8 cellular contexts compared by ENCODE assay signal in the genomic region with DNA sequence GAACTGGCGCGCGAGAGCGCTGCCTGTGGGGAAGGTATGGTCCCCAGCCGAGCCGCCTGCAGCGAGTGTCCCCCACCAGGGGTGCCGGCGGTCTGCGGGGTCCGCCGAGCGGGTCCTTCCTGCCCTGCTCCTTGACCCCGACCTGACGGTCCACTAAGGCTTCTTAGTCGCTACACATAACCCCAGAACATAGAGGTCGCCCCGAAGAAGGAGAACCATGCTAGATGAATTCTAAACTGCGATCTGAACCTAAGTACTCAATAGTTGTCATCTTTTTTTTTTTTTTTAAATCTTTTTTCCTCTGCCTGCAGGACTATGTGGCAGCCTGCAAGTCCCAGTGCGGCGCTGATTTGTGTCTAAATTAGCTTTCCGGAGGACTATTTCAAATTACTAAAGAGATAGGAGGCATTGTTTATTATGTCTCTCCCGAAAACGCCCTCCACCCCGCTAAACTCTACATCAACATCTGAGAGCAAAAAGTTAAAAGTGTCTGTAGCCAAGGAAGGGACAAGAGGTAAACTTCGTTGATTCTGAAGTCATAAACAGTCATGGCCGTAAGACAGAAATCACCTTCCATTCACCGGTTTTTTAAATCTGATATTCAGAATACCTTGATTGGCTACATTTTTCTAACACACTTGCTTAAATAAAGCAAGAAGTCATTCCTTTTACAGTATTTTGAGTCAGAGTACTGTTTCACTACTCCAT. TPM values are rescaled to one million over a fixed set of nuclear protein-coding genes. Genes with fewer than 3 reads are reported as not detected.
DNase-seq lines count a peak whose midpoint lies in the region; TF ChIP-seq lines count a peak whose summit lies in the region.

No MANE protein-coding gene starts in this region.

- H3K4me1 ChIP-seq in OCI-LY3 (ENCODE audit: low read length), result peaks cover 10% of the 10 kb centered on the region
- peaks cover 4% of the 10 kb centered on the region for H3K4me1 ChIP-seq in mesodermal cell (ENCODE audit: control insufficient read depth, insufficient read depth, low read length, poor library complexity, severe bottlenecking)

- peak; percentile 50 for DNase-seq in NCI-H2227 treated with DMSO at 0.1 percent for 48 hours (lab: John Stamatoyannopoulos, UW)
- DNase-seq in NCI-H2227 (lab: John Stamatoyannopoulos, UW; ENCODE audit: unreplicated experiment), result no peak
- no peak for DNase-seq in HFF-Myc (ENCODE audit: extremely low read depth, low read depth)
- no peak for DNase-seq in NCI-H446 treated with DMSO at 0.1 percent for 48 hours (lab: John Stamatoyannopoulos, UW)
- DNase-seq in NCI-H446 (lab: John Stamatoyannopoulos, UW), result no peak

- H4K20me1 ChIP-seq in OCI-LY3 (ENCODE audit: insufficient read depth, low read length), result no peaks in the 10 kb centered on the region

- H2AFZ ChIP-seq in OCI-LY3 (ENCODE audit: low read depth, low read length), result peak overlapping the region; percentile 85

- H3K36me3 ChIP-seq in OCI-LY3 (replicated peaks; ENCODE audit: low read depth, low read length) (no peaks in the 10 kb centered on the region), mesodermal cell (ENCODE audit: control insufficient read depth, insufficient read depth, low read length) (no peaks in the 10 kb centered on the region)

- peak overlapping the region; percentile 83 for H3K4me2 ChIP-seq in OCI-LY3 (ENCODE audit: low read length)

- H3K27ac ChIP-seq in OCI-LY3 (ENCODE audit: low read length), result peak overlapping the region; percentile 81; the same call in 1 of the 2 replicates
- H3K27ac ChIP-seq in cingulate gyrus (ENCODE audit: low read depth, low read length), result peak overlapping the region; percentile 95
- H3K27ac ChIP-seq in mesodermal cell (ENCODE audit: low read depth, low read length, severe bottlenecking), result peak overlapping the region; percentile 96

- no peaks in the 10 kb centered on the region for H3K79me2 ChIP-seq in OCI-LY3 (ENCODE audit: low read length)

- 6 to 14% methylated on average over 17 to 19 of the region's 28 CpGs for WGBS in mesodermal cell (ENCODE audit: insufficient coverage in 2 of 2), 2 experiments

- H3K9ac ChIP-seq in OCI-LY3 (ENCODE audit: low read length), result peak overlapping the region; percentile 90

- H3K9me3 ChIP-seq in OCI-LY3 (ENCODE audit: insufficient read depth, low read length) (no peaks in the 10 kb centered on the region), mesodermal cell (ENCODE audit: control insufficient read depth, low read length) (no peaks in the 10 kb centered on the region)

- TF ChIP-seq CTCF in HFF-Myc (IDR thresholded peaks at IDR 0.05; ENCODE audit: low read depth, low read length, missing control alignments), result no peak
- no peak for TF ChIP-seq CTCF in OCI-LY3 (IDR thresholded peaks at IDR 0.05; ENCODE audit: low read depth, low read length)

- peaks cover 7% of the 10 kb centered on the region; the same call in 1 of the 2 replicates for H3K27me3 ChIP-seq in OCI-LY3 (ENCODE audit: low read depth, low read length)

- H3K4me3 ChIP-seq in HFF-Myc (replicated peaks; ENCODE audit: low read depth, low read length) (peak overlapping the region; percentile 63), OCI-LY3 (ENCODE audit: low read length) (peak overlapping the region; percentile 84), mesodermal cell (ENCODE audit: extremely low read depth, insufficient read depth, low read length, poor library complexity, severe bottlenecking) (peak overlapping the region; percentile 73)

RNA-seq across cellular contexts. Expression of a gene that starts 0.5 kb away (rescaled TPM):
- not detected for polyA plus RNA-seq in mesodermal cell (2013, experiment 1 of 2)
- not detected for polyA plus RNA-seq in mesodermal cell (2013, experiment 2 of 2)
